Comparison of ENCODE assay signal across 9 cellular contexts in the genomic region with DNA sequence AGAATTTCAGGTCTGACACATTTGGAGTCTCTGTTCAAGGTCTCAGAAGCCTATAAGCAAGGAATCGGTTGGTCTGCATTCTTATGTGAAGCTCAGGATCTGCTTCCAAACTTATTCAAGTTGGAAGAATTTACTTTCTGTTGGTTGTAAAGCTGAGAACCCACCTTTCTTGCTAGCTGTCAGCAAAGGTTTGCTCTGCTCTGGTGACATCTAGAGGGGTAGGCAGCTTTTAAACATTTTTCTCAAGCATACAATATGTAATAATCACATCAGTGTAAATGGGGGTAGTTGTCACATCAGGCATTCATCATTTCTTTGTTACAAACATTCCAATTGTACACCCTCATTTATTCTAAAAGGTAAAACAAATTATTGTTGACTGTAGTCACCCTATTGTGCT.
"Had no signal": no experiment of that assay in that cellular context is flagged by ENCODE, and none has a peak within 500 bp of the region (broad histone marks: within the 10 kb centered on the region; RNA-seq: fewer than 3 reads in every experiment).

No MANE protein-coding gene starts in this region.

- H3K27me3 ChIP-seq: thyroid gland had no signal

- H3K9ac ChIP-seq: parathyroid adenoma had no signal

- H2AFZ ChIP-seq: parathyroid adenoma had no signal

- H3K27ac ChIP-seq: parathyroid adenoma, thyroid gland had no signal

- H3K79me2 ChIP-seq: parathyroid adenoma had no signal

- DNase-seq: activated effector memory CD4-positive, alpha-beta T cell treated with Interleukin-2 at 50 U/mL for 16 hours; activated T-cell treated with anti-CD3 and anti-CD28 coated beads, Interleukin-2, amount 50 U/mL, for 24 hours; central memory CD4-positive, alpha-beta T cell; erythroblast; hypothalamus; kidney glomerular epithelial cell; retina; thyroid gland had no signal

- H3K4me3 ChIP-seq: thyroid gland had no signal

- H3K36me3 ChIP-seq: thyroid gland had no signal

- H3K4me1 ChIP-seq: parathyroid adenoma, thyroid gland had no signal

- H3K9me3 ChIP-seq: thyroid gland had no signal
